Comparison of ENCODE assay signal across 30 cellular contexts in the genomic region with DNA sequence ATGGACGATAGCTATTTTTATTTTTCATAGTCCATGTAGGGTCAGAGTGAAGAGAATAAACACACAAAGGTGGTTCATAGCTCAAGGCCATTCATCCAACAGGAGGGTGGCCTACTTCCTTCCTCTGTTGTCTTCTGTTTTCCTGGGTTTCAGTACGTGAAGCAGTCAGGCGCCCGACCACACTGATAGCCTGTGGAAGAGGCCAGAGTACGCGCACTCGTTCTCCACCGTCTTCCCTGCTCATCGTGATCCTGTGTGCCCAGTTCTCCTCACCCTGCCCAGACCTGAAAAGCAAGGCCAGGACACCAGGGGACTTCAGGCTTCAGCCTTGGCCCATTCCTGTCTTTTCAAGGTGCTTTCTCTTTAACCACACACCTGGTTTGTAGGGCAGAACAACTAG.
"Had no signal": no experiment of that assay in that cellular context is flagged by ENCODE, and none has a peak within 500 bp of the region (broad histone marks: within the 10 kb centered on the region; RNA-seq: fewer than 3 reads in every experiment).

No MANE protein-coding gene starts in this region.

- H3K4me1 Mint-ChIP-seq: naive B cell; nephron; neural crest cell; stimulated activated memory B cell treated with anti-CD40 and anti-IgM and Interleukin-4, amounts not matched to agents 10 μg/mL and 1 μg/mL and 100 μg/mL, for 72 hours had no signal

- H3K4me1 ChIP-seq: parathyroid adenoma, psoas muscle, stomach, tibial nerve, upper lobe of left lung, uterus had no signal

- H3K9me3 ChIP-seq: ovary, thoracic aorta, thyroid gland, uterus had no signal

- H3K36me3 Mint-ChIP-seq: naive B cell; stimulated activated memory B cell treated with anti-CD40 and anti-IgM and Interleukin-4, amounts not matched to agents 10 μg/mL and 1 μg/mL and 100 μg/mL, for 72 hours had no signal

- H3K27ac ChIP-seq: ovary, parathyroid adenoma, psoas muscle, skin epidermis, spleen, stomach, thoracic aorta, thyroid gland, tibial nerve, upper lobe of left lung, uterus had no signal

- H3K9ac ChIP-seq: parathyroid adenoma had no signal

- H3K27ac Mint-ChIP-seq: nephron; progenitor cell of endocrine pancreas; stimulated activated naive CD8-positive, alpha-beta T cell treated with anti-CD3 and anti-CD28 coated beads, Interleukin-15, Interleukin-2, amounts not matched to agents 100 ng/mL and 50 ng/mL, for 24 hours had no signal

- H3K36me3 ChIP-seq: ovary, spleen, stomach, thoracic aorta, thyroid gland, tibial nerve, upper lobe of left lung, uterus had no signal

- H2AFZ ChIP-seq: parathyroid adenoma had no signal

- DNase-seq: naive B cell; natural killer cell; occipital lobe; ovary; posterior cingulate gyrus; psoas muscle; right cardiac atrium; spleen; stimulated activated CD4-positive, alpha-beta T cell treated with anti-CD3 and anti-CD28 coated beads, Interleukin-12 subunit alpha, Interleukin-12 subunit beta, amount 100 ng/mL, for 4 hours; stimulated activated CD4-positive, alpha-beta T cell treated with anti-CD3 and anti-CD28 coated beads, Interleukin-1b, Interleukin-23, amount 100 ng/mL, for 48 hours; stimulated activated CD4-positive, alpha-beta T cell treated with anti-CD3 and anti-CD28 coated beads, Interleukin-4, amount 100 ng/mL, for 1 hour; stimulated activated CD4-positive, alpha-beta T cell treated with anti-CD3 and anti-CD28 coated beads, Interleukin-4, amount 100 ng/mL, for 4 hours; stimulated activated CD8-positive, alpha-beta memory T cell treated with anti-CD3 and anti-CD28 coated beads, Interleukin-4, amount 100 ng/mL, for 48 hours; stimulated activated naive CD4-positive, alpha-beta T cell treated with Interleukin-2 at 50 U/mL for 16 hours; stomach; thyroid gland; trophoblast cell; upper lobe of left lung; uterus had no signal

- H3K4me3 Mint-ChIP-seq: naive B cell; nephron; neural crest cell; stimulated activated memory B cell treated with anti-CD40 and anti-IgM and Interleukin-4, amounts not matched to agents 10 μg/mL and 1 μg/mL and 100 μg/mL, for 72 hours; stimulated activated naive CD8-positive, alpha-beta T cell treated with anti-CD3 and anti-CD28 coated beads, Interleukin-15, Interleukin-2, amounts not matched to agents 100 ng/mL and 50 ng/mL, for 24 hours had no signal

- ATAC-seq: natural killer cell; psoas muscle; right cardiac atrium; sciatic nerve; stimulated activated memory B cell treated with anti-CD40 and anti-IgM and Interleukin-4, amounts not matched to agents 10 μg/mL and 1 μg/mL and 100 μg/mL, for 72 hours had no signal

- H3K27me3 Mint-ChIP-seq: naive B cell; progenitor cell of endocrine pancreas; stimulated activated memory B cell treated with anti-CD40 and anti-IgM and Interleukin-4, amounts not matched to agents 10 μg/mL and 1 μg/mL and 100 μg/mL, for 72 hours; stimulated activated naive CD8-positive, alpha-beta T cell treated with anti-CD3 and anti-CD28 coated beads, Interleukin-15, Interleukin-2, amounts not matched to agents 100 ng/mL and 50 ng/mL, for 24 hours had no signal

- H3K4me2 ChIP-seq: smooth muscle cell had no signal

- H3K4me3 ChIP-seq: ovary, psoas muscle, skin epidermis, smooth muscle cell, spleen, stomach, thoracic aorta, thyroid gland, tibial nerve, upper lobe of left lung, uterus had no signal

- H3K27me3 ChIP-seq: ovary, spleen, stomach, thyroid gland, tibial nerve, upper lobe of left lung, uterus had no signal
